ENCODE assay signal across 2 cellular contexts in the genomic region with DNA sequence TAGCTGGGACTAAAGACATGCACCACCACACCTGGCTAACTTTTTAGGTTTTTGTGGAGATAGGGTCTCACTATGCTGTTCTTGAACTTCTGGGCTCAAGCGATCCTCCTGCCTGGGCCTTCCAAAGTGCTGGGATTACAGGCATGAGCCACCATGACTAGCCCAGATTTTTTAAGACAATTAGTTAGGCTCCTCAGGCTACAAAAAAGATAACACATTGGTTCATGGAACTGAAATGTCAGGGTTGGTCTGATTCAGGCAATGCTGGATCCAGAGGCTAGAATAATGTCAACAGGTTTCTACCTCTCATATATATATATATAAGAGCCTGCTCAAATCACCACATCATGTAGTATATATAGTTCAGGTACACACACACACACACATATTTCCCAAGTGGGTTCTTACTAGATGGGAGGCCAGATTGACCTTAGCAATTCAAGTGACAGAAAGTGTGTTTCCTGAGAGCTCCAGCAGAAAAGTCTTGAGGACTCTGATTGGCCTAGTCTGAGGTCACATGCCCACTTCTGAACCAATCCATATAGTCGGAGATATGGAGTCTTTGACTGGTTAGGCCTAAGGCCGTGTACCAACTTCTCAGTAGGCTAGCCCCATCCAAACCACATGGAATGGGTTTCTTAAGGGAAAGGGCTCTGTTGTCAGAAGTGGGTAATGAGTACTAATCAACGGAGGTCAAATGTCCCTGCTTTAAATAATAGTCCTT.
TF ChIP-seq lines count a peak whose summit lies in the region.

No MANE protein-coding gene starts in this region.

TF ChIP-seq in HCT116, 20 proteins besides CTCF, POLR2A, EP300 and RAD21 (continued from another document):
- TF ChIP-seq SIN3A (IDR thresholded peaks at IDR 0.05; ENCODE audit: low read depth) (no peak), SRF (IDR thresholded peaks at IDR 0.05; ENCODE audit: low read depth) (no peak), CEBPB (IDR thresholded peaks at IDR 0.05; ENCODE audit: low read depth) (no peak), TCF7L2 (IDR thresholded peaks at IDR 0.05; ENCODE audit: borderline replicate concordance, extremely low read depth, insufficient read depth, insufficient read length) (no peak), ZFX (IDR thresholded peaks at IDR 0.05) (no peak), YY1 (IDR thresholded peaks at IDR 0.05; ENCODE audit: extremely low read depth, insufficient replicate concordance, low read depth, low read length) (no peak), SP1 (IDR thresholded peaks at IDR 0.05; ENCODE audit: low read depth) (no peak), JUND (IDR thresholded peaks at IDR 0.05) (no peak), EZH2phosphoT487 (IDR thresholded peaks at IDR 0.05; ENCODE audit: borderline replicate concordance) (no peak), ZNF274 (IDR thresholded peaks at IDR 0.05; ENCODE audit: low read depth, low read length) (no peak), POLR2AphosphoS5 (IDR thresholded peaks at IDR 0.05; ENCODE audit: low read depth, low read length) (no peak), ELF1 (IDR thresholded peaks at IDR 0.05; ENCODE audit: borderline replicate concordance, low read depth) (no peak)
- TF ChIP-seq, protein P1, sequence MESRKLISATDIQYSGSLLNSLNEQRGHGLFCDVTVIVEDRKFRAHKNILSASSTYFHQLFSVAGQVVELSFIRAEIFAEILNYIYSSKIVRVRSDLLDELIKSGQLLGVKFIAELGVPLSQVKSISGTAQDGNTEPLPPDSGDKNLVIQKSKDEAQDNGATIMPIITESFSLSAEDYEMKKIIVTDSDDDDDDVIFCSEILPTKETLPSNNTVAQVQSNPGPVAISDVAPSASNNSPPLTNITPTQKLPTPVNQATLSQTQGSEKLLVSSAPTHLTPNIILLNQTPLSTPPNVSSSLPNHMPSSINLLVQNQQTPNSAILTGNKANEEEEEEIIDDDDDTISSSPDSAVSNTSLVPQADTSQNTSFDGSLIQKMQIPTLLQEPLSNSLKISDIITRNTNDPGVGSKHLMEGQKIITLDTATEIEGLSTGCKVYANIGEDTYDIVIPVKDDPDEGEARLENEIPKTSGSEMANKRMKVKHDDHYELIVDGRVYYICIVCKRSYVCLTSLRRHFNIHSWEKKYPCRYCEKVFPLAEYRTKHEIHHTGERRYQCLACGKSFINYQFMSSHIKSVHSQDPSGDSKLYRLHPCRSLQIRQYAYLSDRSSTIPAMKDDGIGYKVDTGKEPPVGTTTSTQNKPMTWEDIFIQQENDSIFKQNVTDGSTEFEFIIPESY (IDR thresholded peaks at IDR 0.05; ENCODE audit: extremely low read depth, insufficient replicate concordance, low read length), result no peak
- TF ChIP-seq, protein P2, sequence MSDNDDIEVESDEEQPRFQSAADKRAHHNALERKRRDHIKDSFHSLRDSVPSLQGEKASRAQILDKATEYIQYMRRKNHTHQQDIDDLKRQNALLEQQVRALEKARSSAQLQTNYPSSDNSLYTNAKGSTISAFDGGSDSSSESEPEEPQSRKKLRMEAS (IDR thresholded peaks at IDR 0.05), result no peak
- TF ChIP-seq, protein P3, sequence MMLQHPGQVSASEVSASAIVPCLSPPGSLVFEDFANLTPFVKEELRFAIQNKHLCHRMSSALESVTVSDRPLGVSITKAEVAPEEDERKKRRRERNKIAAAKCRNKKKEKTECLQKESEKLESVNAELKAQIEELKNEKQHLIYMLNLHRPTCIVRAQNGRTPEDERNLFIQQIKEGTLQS (IDR thresholded peaks at IDR 0.05), result no peak
- TF ChIP-seq, protein P4, sequence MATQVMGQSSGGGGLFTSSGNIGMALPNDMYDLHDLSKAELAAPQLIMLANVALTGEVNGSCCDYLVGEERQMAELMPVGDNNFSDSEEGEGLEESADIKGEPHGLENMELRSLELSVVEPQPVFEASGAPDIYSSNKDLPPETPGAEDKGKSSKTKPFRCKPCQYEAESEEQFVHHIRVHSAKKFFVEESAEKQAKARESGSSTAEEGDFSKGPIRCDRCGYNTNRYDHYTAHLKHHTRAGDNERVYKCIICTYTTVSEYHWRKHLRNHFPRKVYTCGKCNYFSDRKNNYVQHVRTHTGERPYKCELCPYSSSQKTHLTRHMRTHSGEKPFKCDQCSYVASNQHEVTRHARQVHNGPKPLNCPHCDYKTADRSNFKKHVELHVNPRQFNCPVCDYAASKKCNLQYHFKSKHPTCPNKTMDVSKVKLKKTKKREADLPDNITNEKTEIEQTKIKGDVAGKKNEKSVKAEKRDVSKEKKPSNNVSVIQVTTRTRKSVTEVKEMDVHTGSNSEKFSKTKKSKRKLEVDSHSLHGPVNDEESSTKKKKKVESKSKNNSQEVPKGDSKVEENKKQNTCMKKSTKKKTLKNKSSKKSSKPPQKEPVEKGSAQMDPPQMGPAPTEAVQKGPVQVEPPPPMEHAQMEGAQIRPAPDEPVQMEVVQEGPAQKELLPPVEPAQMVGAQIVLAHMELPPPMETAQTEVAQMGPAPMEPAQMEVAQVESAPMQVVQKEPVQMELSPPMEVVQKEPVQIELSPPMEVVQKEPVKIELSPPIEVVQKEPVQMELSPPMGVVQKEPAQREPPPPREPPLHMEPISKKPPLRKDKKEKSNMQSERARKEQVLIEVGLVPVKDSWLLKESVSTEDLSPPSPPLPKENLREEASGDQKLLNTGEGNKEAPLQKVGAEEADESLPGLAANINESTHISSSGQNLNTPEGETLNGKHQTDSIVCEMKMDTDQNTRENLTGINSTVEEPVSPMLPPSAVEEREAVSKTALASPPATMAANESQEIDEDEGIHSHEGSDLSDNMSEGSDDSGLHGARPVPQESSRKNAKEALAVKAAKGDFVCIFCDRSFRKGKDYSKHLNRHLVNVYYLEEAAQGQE (IDR thresholded peaks at IDR 0.05; ENCODE audit: low read depth), result no peak

TF ChIP-seq in Ishikawa, 13 proteins besides CTCF, POLR2A, EP300 and RAD21:
- TF ChIP-seq, protein P5, sequence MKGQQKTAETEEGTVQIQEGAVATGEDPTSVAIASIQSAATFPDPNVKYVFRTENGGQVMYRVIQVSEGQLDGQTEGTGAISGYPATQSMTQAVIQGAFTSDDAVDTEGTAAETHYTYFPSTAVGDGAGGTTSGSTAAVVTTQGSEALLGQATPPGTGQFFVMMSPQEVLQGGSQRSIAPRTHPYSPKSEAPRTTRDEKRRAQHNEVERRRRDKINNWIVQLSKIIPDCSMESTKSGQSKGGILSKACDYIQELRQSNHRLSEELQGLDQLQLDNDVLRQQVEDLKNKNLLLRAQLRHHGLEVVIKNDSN (IDR thresholded peaks at IDR 0.05), result peak; percentile 80
- TF ChIP-seq, protein P2 (IDR thresholded peaks at IDR 0.05), result no peak
- TF ChIP-seq EGR1 (IDR thresholded peaks at IDR 0.05), result no peak
